29 cellular contexts compared by ENCODE assay signal in genomic region chr15:98071786-98072185, GRCh38.
"Had no signal": no experiment of that assay in that cellular context is flagged by ENCODE, and none has a peak within 500 bp of the region (broad histone marks: within the 10 kb centered on the region; RNA-seq: fewer than 3 reads in every experiment).

No MANE protein-coding gene starts in this region.

- H3K36me3 ChIP-seq: left ventricle myocardium inferior, pancreas, prostate gland, spleen, suprapubic skin, thoracic aorta, tibial artery, upper lobe of right lung had no signal

- H3K9me3 Mint-ChIP-seq: immature natural killer cell; memory B cell; naive thymus-derived CD8-positive, alpha-beta T cell; stimulated activated naive CD8-positive, alpha-beta T cell treated with anti-CD3 and anti-CD28 coated beads, Interleukin-15, Interleukin-2, amounts not matched to agents 100 ng/mL and 50 ng/mL, for 24 hours had no signal

- H3K4me1 Mint-ChIP-seq: memory B cell; stimulated activated effector memory CD8-positive, alpha-beta T cell treated with anti-CD3 and anti-CD28 coated beads, Interleukin-12 subunit alpha, Interleukin-12 subunit beta, amount 100 ng/mL, for 72 hours had no signal

- DNase-seq: hypothalamus; immature natural killer cell; kidney; left ventricle myocardium inferior; midbrain; mucosa of descending colon; naive thymus-derived CD8-positive, alpha-beta T cell; nucleus accumbens; pancreas; posterior cingulate gyrus; retina; right cardiac atrium; small intestine; spleen; stimulated activated CD4-positive, alpha-beta T cell treated with anti-CD3 and anti-CD28 coated beads, Interleukin-4, amount 100 ng/mL, for 24 hours; stimulated activated naive CD4-positive, alpha-beta T cell; tibial artery; trophoblast cell; upper lobe of right lung had no signal

- H3K27ac ChIP-seq: left ventricle myocardium inferior, pancreas, prostate gland, spleen, suprapubic skin, thoracic aorta, tibial artery, upper lobe of right lung had no signal

- H3K4me3 ChIP-seq: left ventricle myocardium inferior, lung, mucosa of descending colon, pancreas, prostate gland, spleen, suprapubic skin, thoracic aorta, tibial artery, upper lobe of right lung had no signal

- H3K4me1 ChIP-seq: pancreas, prostate gland had no signal

- ATAC-seq: mucosa of descending colon; naive thymus-derived CD8-positive, alpha-beta T cell; pancreas; right cardiac atrium; sciatic nerve; stimulated activated effector memory CD8-positive, alpha-beta T cell treated with anti-CD3 and anti-CD28 coated beads, Interleukin-12 subunit alpha, Interleukin-12 subunit beta, amount 100 ng/mL, for 72 hours; upper lobe of right lung had no signal

- H3K27me3 Mint-ChIP-seq: memory B cell; stimulated activated naive CD8-positive, alpha-beta T cell treated with anti-CD3 and anti-CD28 coated beads, Interleukin-15, Interleukin-2, amounts not matched to agents 100 ng/mL and 50 ng/mL, for 24 hours had no signal

- H3K36me3 Mint-ChIP-seq: immature natural killer cell; memory B cell; naive thymus-derived CD8-positive, alpha-beta T cell; stimulated activated effector memory CD8-positive, alpha-beta T cell treated with anti-CD3 and anti-CD28 coated beads, Interleukin-12 subunit alpha, Interleukin-12 subunit beta, amount 100 ng/mL, for 72 hours had no signal

- H3K4me3 Mint-ChIP-seq: immature natural killer cell; memory B cell; naive thymus-derived CD8-positive, alpha-beta T cell; nephron; neural crest cell; stimulated activated effector memory CD8-positive, alpha-beta T cell treated with anti-CD3 and anti-CD28 coated beads, Interleukin-12 subunit alpha, Interleukin-12 subunit beta, amount 100 ng/mL, for 72 hours; stimulated activated naive CD8-positive, alpha-beta T cell treated with anti-CD3 and anti-CD28 coated beads, Interleukin-15, Interleukin-2, amounts not matched to agents 100 ng/mL and 50 ng/mL, for 24 hours had no signal

- H3K27ac Mint-ChIP-seq: immature natural killer cell; memory B cell; naive thymus-derived CD8-positive, alpha-beta T cell; nephron; stimulated activated effector memory CD8-positive, alpha-beta T cell treated with anti-CD3 and anti-CD28 coated beads, Interleukin-12 subunit alpha, Interleukin-12 subunit beta, amount 100 ng/mL, for 72 hours; stimulated activated naive CD8-positive, alpha-beta T cell treated with anti-CD3 and anti-CD28 coated beads, Interleukin-15, Interleukin-2, amounts not matched to agents 100 ng/mL and 50 ng/mL, for 24 hours had no signal

- H3K27me3 ChIP-seq: pancreas, spleen, suprapubic skin, tibial artery, upper lobe of right lung had no signal

- H3K9me3 ChIP-seq: mucosa of descending colon, pancreas, prostate gland, suprapubic skin, thoracic aorta, tibial artery, upper lobe of right lung had no signal
